In genomic region chr9:106883626-106884190, GRCh38 we compare ENCODE assay signal across 16 cellular contexts. TPM values are rescaled to one million over a fixed set of nuclear protein-coding genes. Genes with fewer than 3 reads are reported as not detected.
DNase-seq lines count a peak whose midpoint lies in the region; ATAC-seq, FAIRE-seq and TF ChIP-seq lines count a peak whose summit lies in the region.
"Had no signal": no experiment of that assay in that cellular context is flagged by ENCODE, and none has a peak within 500 bp of the region (broad histone marks: within the 10 kb centered on the region; RNA-seq: fewer than 3 reads in every experiment).

No MANE protein-coding gene starts in this region.

- H3K4me3 Mint-ChIP-seq in astrocyte (ENCODE audit: unreplicated experiment) = peak overlapping the region; percentile 47
- H3K4me3 Mint-ChIP-seq: activated CD4-positive, alpha-beta T cell treated with anti-CD3 and anti-CD28 coated beads, Interleukin-2, amount 10 ng/mL, durations not matched to agents 24 days and 14 days; dendritic cell treated with granulocyte-macrophage colony-stimulating factor and Interleukin-4, amounts not matched to agents 40 ng/mL and 50 ng/mL, for 4 days; IgD-negative memory B cell had no signal

- CTCF ChIA-PET in HEK293 (lab: Yijun Ruan, JAX) = interaction anchor here (0.7 to 1.3 kb wide), 2 partner anchors 21 to 839 kb away, joined by 3 to 4 read pairs; no protein-coding TSS in a partner anchor

- no peaks in the 10 kb centered on the region for H3K36me3 ChIP-seq in HEK293 (ENCODE audit: control insufficient read depth in 2 of 2, insufficient read depth in 1 of 2, low read length in 2 of 2)
- no peaks in the 10 kb centered on the region for H3K36me3 ChIP-seq in astrocyte (ENCODE audit: insufficient read depth, low read length)
- H3K36me3 ChIP-seq in keratinocyte (ENCODE audit: control insufficient read depth in 2 of 2, extremely low read depth in 1 of 2, insufficient read depth in 2 of 2, low read length in 2 of 2) = peaks cover 0 to 5% of the 10 kb centered on the region in 2 experiments
- H3K36me3 ChIP-seq: adrenal gland had no signal

- H3K27ac Mint-ChIP-seq in astrocyte (ENCODE audit: unreplicated experiment) = peak overlapping the region; percentile 86
- H3K27ac Mint-ChIP-seq: activated CD4-positive, alpha-beta T cell treated with anti-CD3 and anti-CD28 coated beads, Interleukin-2, amount 10 ng/mL, durations not matched to agents 24 days and 14 days; dendritic cell treated with granulocyte-macrophage colony-stimulating factor and Interleukin-4, amounts not matched to agents 40 ng/mL and 50 ng/mL, for 4 days had no signal

- peaks cover 53% of the 10 kb centered on the region for H4K20me1 ChIP-seq in astrocyte (ENCODE audit: insufficient read depth, low read length)
- H4K20me1 ChIP-seq in keratinocyte (ENCODE audit: control insufficient read depth, extremely low read depth, insufficient read depth, low read length) = no peaks in the 10 kb centered on the region

- H2AFZ ChIP-seq in astrocyte (ENCODE audit: low read depth, low read length) = no peak overlapping the region
- no peak overlapping the region for H2AFZ ChIP-seq in keratinocyte (ENCODE audit: control insufficient read depth, low read length)

- dilution Hi-C loops in keratinocyte (cut with MboI; ENCODE audit: extremely low pct_ligation_motif_present, low sequenced_read_pairs) = no loop called here

- POLR2A ChIA-PET in HEK293 (lab: Yijun Ruan, JAX) = interaction anchor here (1.0 to 1.2 kb wide), 3 partner anchors 9 to 38 kb away, joined by 3 to 15 read pairs (median 3); no protein-coding TSS in a partner anchor

- H3K36me3 Mint-ChIP-seq in astrocyte (ENCODE audit: low read depth, unreplicated experiment) = peaks cover 14% of the 10 kb centered on the region
- H3K36me3 Mint-ChIP-seq: IgD-negative memory B cell had no signal

- no peaks in the 10 kb centered on the region for H3K27me3 ChIP-seq in astrocyte (ENCODE audit: insufficient read depth, low read length)
- no peaks in the 10 kb centered on the region for H3K27me3 ChIP-seq in keratinocyte (ENCODE audit: control insufficient read depth, extremely low read depth, insufficient read depth, low read length)
- H3K27me3 ChIP-seq: adrenal gland had no signal

- no peaks in the 10 kb centered on the region for H3K27me3 Mint-ChIP-seq in astrocyte (ENCODE audit: low read depth, unreplicated experiment)
- H3K27me3 Mint-ChIP-seq: activated CD4-positive, alpha-beta T cell treated with anti-CD3 and anti-CD28 coated beads, Interleukin-2, amount 10 ng/mL, durations not matched to agents 24 days and 14 days; dendritic cell treated with granulocyte-macrophage colony-stimulating factor and Interleukin-4, amounts not matched to agents 40 ng/mL and 50 ng/mL, for 4 days; IgD-negative memory B cell had no signal

- peaks cover 91% of the 10 kb centered on the region for H3K79me2 ChIP-seq in astrocyte (ENCODE audit: insufficient read depth, low read length)
- H3K79me2 ChIP-seq in keratinocyte (ENCODE audit: control insufficient read depth, insufficient read depth, low read length) = peaks cover 62% of the 10 kb centered on the region

- H3K9me3 Mint-ChIP-seq in astrocyte (ENCODE audit: unreplicated experiment) = peaks cover 4% of the 10 kb centered on the region
- H3K9me3 Mint-ChIP-seq: dendritic cell treated with granulocyte-macrophage colony-stimulating factor and Interleukin-4, amounts not matched to agents 40 ng/mL and 50 ng/mL, for 4 days had no signal

- no peak for TF ChIP-seq CTCF in HEK293 (tag by site-specific recombination; IDR thresholded peaks at IDR 0.05)
- TF ChIP-seq CTCF in astrocyte (IDR thresholded peaks at IDR 0.05; ENCODE audit: insufficient read depth, low read depth, low read length) = no peak
- no peak for TF ChIP-seq CTCF in keratinocyte (optimal IDR thresholded peaks at IDR 0.05 in 1 of 3, IDR thresholded peaks at IDR 0.05 in 1 of 3, conservative IDR thresholded peaks at IDR 0.05 in 1 of 3; ENCODE audit: extremely low read depth in 1 of 3, insufficient read depth in 2 of 3, low read length in 3 of 3)

- H3K4me1 ChIP-seq in HEK293 (ENCODE audit: control insufficient read depth, insufficient read depth, low read length) (peaks cover 9% of the 10 kb centered on the region), astrocyte (ENCODE audit: insufficient read depth, low read length) (peaks cover 18% of the 10 kb centered on the region), keratinocyte (ENCODE audit: control insufficient read depth, extremely low read depth, insufficient read depth, low read length) (peaks cover 80% of the 10 kb centered on the region)

- no peak overlapping the region for H3K27ac ChIP-seq in HEK293 (ENCODE audit: extremely low read depth, low read depth, low read length)
- H3K27ac ChIP-seq in astrocyte (ENCODE audit: low read depth, low read length) = no peak overlapping the region
- H3K27ac ChIP-seq in keratinocyte (ENCODE audit: control insufficient read depth, insufficient read depth, low read length) = no peak overlapping the region
- H3K27ac ChIP-seq: adrenal gland had no signal

- no peak for ATAC-seq in HG03108 (IDR thresholded peaks at IDR 0.05; ENCODE audit: unreplicated experiment)

- H3K4me3 ChIP-seq in HEK293 (ENCODE audit: low read depth, low read length) (no peak overlapping the region), astrocyte (ENCODE audit: insufficient read depth, low read depth, low read length) (no peak overlapping the region), keratinocyte (ENCODE audit: control insufficient read depth in 2 of 3, extremely low read depth in 1 of 3, insufficient read depth in 2 of 3, low read depth in 1 of 3, low read length in 3 of 3) (no peak overlapping the region)
- H3K4me3 ChIP-seq: adrenal gland had no signal

- H3K9me1 ChIP-seq in keratinocyte (ENCODE audit: control insufficient read depth, extremely low read depth, insufficient read depth, low read length) = peaks cover 3% of the 10 kb centered on the region

- DNase-seq in A172 (ENCODE audit: low spot score) = peak; percentile 69
- peak; percentile 57 for DNase-seq in astrocyte (ENCODE audit: low read depth)
- no peak for DNase-seq in keratinocyte (ENCODE audit: low read depth, low spot score)
- no peak for DNase-seq in C1 segment of cervical spinal cord (lab: John Stamatoyannopoulos, UW)
- no peak for DNase-seq in stimulated activated CD4-positive, alpha-beta T cell treated with anti-CD3 and anti-CD28 coated beads, Interleukin-12 subunit alpha, Interleukin-12 subunit beta, amount 100 ng/mL, for 4 hours
- no peak for DNase-seq in H4 (ENCODE audit: low spot score)
- DNase-seq: activated CD4-positive, alpha-beta T cell treated with anti-CD3 and anti-CD28 coated beads, Interleukin-2, amount 10 ng/mL, durations not matched to agents 24 days and 14 days; activated T-cell treated with anti-CD3 and anti-CD28 coated beads, Interleukin-2, amount 50 U/mL, for 48 hours; adrenal gland; NCI-H1436 treated with DMSO at 0.1 percent for 48 hours; stimulated activated CD4-positive, alpha-beta T cell treated with anti-CD3 and anti-CD28 coated beads, Interleukin-15, amount 100 ng/mL, for 24 hours; T-helper 1 cell had no signal

- H3K4me1 Mint-ChIP-seq in astrocyte (ENCODE audit: low read depth, unreplicated experiment) = peaks cover 76% of the 10 kb centered on the region
- H3K4me1 Mint-ChIP-seq: activated CD4-positive, alpha-beta T cell treated with anti-CD3 and anti-CD28 coated beads, Interleukin-2, amount 10 ng/mL, durations not matched to agents 24 days and 14 days; IgD-negative memory B cell had no signal

- H3K9ac ChIP-seq in astrocyte (ENCODE audit: low read length) = no peak overlapping the region
- no peak overlapping the region for H3K9ac ChIP-seq in keratinocyte (ENCODE audit: control insufficient read depth, extremely low read depth, insufficient read depth, low read length)

- H3K9me3 ChIP-seq in HEK293 (ENCODE audit: control insufficient read depth, insufficient read depth, low read depth, low read length) (no peaks in the 10 kb centered on the region), astrocyte (ENCODE audit: insufficient read depth, low read depth, low read length) (no peaks in the 10 kb centered on the region), keratinocyte (ENCODE audit: control insufficient read depth, low read depth, low read length) (no peaks in the 10 kb centered on the region)
- H3K9me3 ChIP-seq: adrenal gland had no signal

- no peak for FAIRE-seq in astrocyte (lab: Jason Lieb, UNC)
- peak; percentile 61 for FAIRE-seq in keratinocyte (lab: Jason Lieb, UNC)

- H3K4me2 ChIP-seq in astrocyte (ENCODE audit: low read length) (peak overlapping the region; percentile 3), keratinocyte (ENCODE audit: control insufficient read depth, extremely low read depth, insufficient read depth, low read depth, low read length) (peak overlapping the region; percentile 40)

RNA-seq across cellular contexts. Expression of gene ZNF462, which starts 20.7 kb away (rescaled TPM):
- 9.7 and 13.0 TPM in 2 replicates for total RNA-seq in A172 (2014; rRNA removed; shearing (Covaris generic))
- 98.4 and 126 TPM in 2 replicates for total RNA-seq in astrocyte
- polyA plus RNA-seq in keratinocyte = 6.9 to 9.5 TPM (median 7.8 TPM) in 3 replicates
- 7.5 TPM for polyA plus RNA-seq in keratinocyte (2011; ENCODE audit: low read depth)
- 7.5 and 7.9 TPM in 2 replicates for polyA plus RNA-seq in keratinocyte (2011; cell fraction: cytosol; rRNA removed)
- 31.0 and 35.9 TPM in 2 replicates for polyA plus RNA-seq in keratinocyte (2011; cell fraction: nucleus; rRNA removed)
- polyA plus RNA-seq in keratinocyte (2012; ENCODE audit: low replicate concordance) = 3.9 and 10.5 TPM in 2 replicates
- polyA minus RNA-seq in keratinocyte = 28.3 to 79.5 TPM (median 44.0 TPM) in 3 replicates
- 18.6 TPM for polyA minus RNA-seq in keratinocyte (2011; cell fraction: cytosol; rRNA and poly(A)+ RNA removed)
- 49.9 and 97.1 TPM in 2 replicates for polyA minus RNA-seq in keratinocyte (2011; cell fraction: nucleus; rRNA and poly(A)+ RNA removed)
- 6.5 and 8.2 TPM in 2 replicates for total RNA-seq in H4 (2014; rRNA removed; shearing (Covaris generic))
- polyA plus RNA-seq: IgD-negative memory B cell had no signal

Comparison
In these comparisons a context has a peak if more than half of its experiments do, and no peak if none do; other contexts are left out.
1. DNase-seq: peak in A172 (single experiment) and astrocyte (single experiment); none in keratinocyte (single experiment), C1 segment of cervical spinal cord (0 of 14), stimulated activated CD4-positive, alpha-beta T cell treated with anti-CD3 and anti-CD28 coated beads, Interleukin-12 subunit alpha, Interleukin-12 subunit beta, amount 100 ng/mL, for 4 hours (single experiment) and H4 (single experiment).